ENCODE assay signal across 19 cellular contexts in genomic region chrX:14501312-14501711, GRCh38. TPM values are rescaled to one million over a fixed set of nuclear protein-coding genes. Genes with fewer than 3 reads are reported as not detected.
DNase-seq lines count a peak whose midpoint lies in the region; ATAC-seq, FAIRE-seq and TF ChIP-seq lines count a peak whose summit lies in the region.
"Had no signal": no experiment of that assay in that cellular context is flagged by ENCODE, and none has a peak within 500 bp of the region (broad histone marks: within the 10 kb centered on the region; RNA-seq: fewer than 3 reads in every experiment).

No MANE protein-coding gene starts in this region.

- TF ChIP-seq POLR2A in thyroid gland (IDR thresholded peaks at IDR 0.05), result no peak

- in situ Hi-C loops in astrocyte of the spinal cord (cut with HindIII; ENCODE audit: low sequenced_read_pairs), result no loop called here

- H3K27me3 ChIP-seq in pancreas, result no peaks in the 10 kb centered on the region
- H3K27me3 ChIP-seq in thyroid gland, result no peaks in the 10 kb centered on the region
- H3K27me3 ChIP-seq in dorsolateral prefrontal cortex, result peaks cover 0 to 49% (median 8%) of the 10 kb centered on the region in 45 donors

- H3K4me1 ChIP-seq in pancreas, result no peaks in the 10 kb centered on the region
- no peaks in the 10 kb centered on the region for H3K4me1 ChIP-seq in thyroid gland

- 37 to 69% methylated on average over 5 of the region's 5 CpGs for WGBS in pancreas, 2 donors
- WGBS in thyroid gland, 2 donors, result 6 to 12% methylated on average over 5 of the region's 5 CpGs

- TF ChIP-seq CTCF in astrocyte of the spinal cord (IDR thresholded peaks at IDR 0.05; ENCODE audit: low read depth, low read length), result no peak
- no peak for TF ChIP-seq CTCF in pancreas (IDR thresholded peaks at IDR 0.05)
- TF ChIP-seq CTCF in thyroid gland (IDR thresholded peaks at IDR 0.05), result no peak
- TF ChIP-seq CTCF in dorsolateral prefrontal cortex (IDR thresholded peaks at IDR 0.05 in 54 of 56, conservative IDR thresholded peaks at IDR 0.05 in 2 of 56; ENCODE audit: low read depth in 1 of 56, partially characterized antibody in 56 of 56), result no peak

- intact Hi-C loops in pancreas (cut with DNase I), result no loop called here
- intact Hi-C loops in thyroid gland (cut with DNase I), result no loop called here
- intact Hi-C loops in dorsolateral prefrontal cortex (cut with DNase I), result no loop called here

- H3K27ac ChIP-seq in pancreas (no peak overlapping the region), thyroid gland (no peak overlapping the region), dorsolateral prefrontal cortex (no peak overlapping the region)

- H3K36me3 ChIP-seq in pancreas, result no peaks in the 10 kb centered on the region
- no peaks in the 10 kb centered on the region for H3K36me3 ChIP-seq in thyroid gland

- peak; percentile 39 for FAIRE-seq in pancreas (lab: Jason Lieb, UNC)
- FAIRE-seq: G401.6, GM12891 had no signal

- H3K9me3 ChIP-seq in pancreas, result no peaks in the 10 kb centered on the region
- no peaks in the 10 kb centered on the region for H3K9me3 ChIP-seq in thyroid gland

- H3K4me3 ChIP-seq in astrocyte of the spinal cord (ENCODE audit: low read depth, low read length) (no peak overlapping the region), pancreas (no peak overlapping the region), thyroid gland (replicated peaks in 1 of 3) (no peak overlapping the region), dorsolateral prefrontal cortex (no peak overlapping the region)

- ATAC-seq in pancreas, result no peak
- ATAC-seq: HCT116, PC-3 had no signal

- DNase-seq in NCI-H1105 treated with DMSO at 0.1 percent for 48 hours (lab: John Stamatoyannopoulos, UW) (peak; percentile 8), NCI-H1105 (lab: John Stamatoyannopoulos, UW) (no peak), astrocyte of the spinal cord (ENCODE audit: low read depth, low spot score) (peak; percentile 4), pancreas (no peak), thyroid gland (peak; percentile 51 to 60), dorsolateral prefrontal cortex (no peak), EL (no peak), DMS 273 treated with DMSO at 0.1 percent for 48 hours (lab: John Stamatoyannopoulos, UW) (no peak)
- DNase-seq: 8988T, Karpas-422, MM.1S, NCI-H1417, NCI-H2029 treated with DMSO at 0.1 percent for 48 hours, NCI-H526 treated with DMSO at 0.1 percent for 48 hours, PC-3 had no signal

RNA-seq across cellular contexts. Expression of gene GLRA2, which starts 28.0 kb away (rescaled TPM):
- not detected for total RNA-seq in pancreas
- polyA plus RNA-seq in pancreas, result under 1 TPM in 1 of 2 donors, not detected in 1; 0.05 TPM
- total RNA-seq in thyroid gland, result not detected
- 10 to 100 TPM in 2 of 120 experiments, 1 to 10 TPM in 118; 1.2 to 17.2 (median 4.6) TPM for total RNA-seq in dorsolateral prefrontal cortex
- total RNA-seq: PC-3, SK-MEL-5 had no signal

Comparison
In these comparisons a context has a peak if more than half of its experiments do, and no peak if none do; other contexts are left out.
1. DNase-seq: peak in NCI-H1105 treated with DMSO at 0.1 percent for 48 hours (single experiment), astrocyte of the spinal cord (single experiment) and thyroid gland (2 of 2); none in NCI-H1105 (single experiment), pancreas (0 of 6), dorsolateral prefrontal cortex (0 of 10), EL (single experiment) and DMS 273 treated with DMSO at 0.1 percent for 48 hours (single experiment).